3 cellular contexts compared by ENCODE assay signal in genomic region chr5:140117523-140117922, GRCh38.
TF ChIP-seq lines count a peak whose summit lies in the region.

No MANE protein-coding gene starts in this region.

TF ChIP-seq in SK-N-SH, 30 proteins besides CTCF, POLR2A, EP300 and RAD21:
- TF ChIP-seq NFIC (IDR thresholded peaks at IDR 0.05; ENCODE audit: borderline replicate concordance) = no peak
- TF ChIP-seq USF1 (IDR thresholded peaks at IDR 0.05; ENCODE audit: borderline replicate concordance, low read depth) = no peak
- no peak for TF ChIP-seq REST (IDR thresholded peaks at IDR 0.05; ENCODE audit: low read depth, low read length)
- no peak for TF ChIP-seq RFX5 (IDR thresholded peaks at IDR 0.05; ENCODE audit: low read length)
- no peak for TF ChIP-seq NRF1 (IDR thresholded peaks at IDR 0.05; ENCODE audit: low read depth, low read length)
- TF ChIP-seq TEAD4 (IDR thresholded peaks at IDR 0.05; ENCODE audit: borderline replicate concordance, insufficient read depth) = no peak

TF ChIP-seq in SK-N-SH treated with all-trans-retinoic acid at 6 μM for 48 hours, 23 proteins besides CTCF, POLR2A, EP300 and RAD21:
- TF ChIP-seq ESRRG (CRISPR knock-in tag; IDR thresholded peaks at IDR 0.05) = no peak
- no peak for TF ChIP-seq GLIS3 (CRISPR knock-in tag; IDR thresholded peaks at IDR 0.05)

TF ChIP-seq in GM12878, 131 proteins besides CTCF, POLR2A, EP300 and RAD21:
- no peak for TF ChIP-seq YY1 (IDR thresholded peaks at IDR 0.05; ENCODE audit: low read depth, low read length)
- TF ChIP-seq ELK1 (IDR thresholded peaks at IDR 0.05; ENCODE audit: low read depth, low read length) = no peak
- no peak for TF ChIP-seq ZNF217 (IDR thresholded peaks at IDR 0.05)
- no peak for TF ChIP-seq CREM (IDR thresholded peaks at IDR 0.05; ENCODE audit: low read depth)
- no peak for TF ChIP-seq RELA (IDR thresholded peaks at IDR 0.05; ENCODE audit: borderline replicate concordance, partially characterized antibody)
- no peak for TF ChIP-seq TBL1XR1 (IDR thresholded peaks at IDR 0.05; ENCODE audit: low read depth, low read length)
- TF ChIP-seq IRF4 (IDR thresholded peaks at IDR 0.05; ENCODE audit: low read depth, low read length) = no peak
- TF ChIP-seq ATF7 (IDR thresholded peaks at IDR 0.05; ENCODE audit: low read depth) = no peak
- no peak for TF ChIP-seq HCFC1 (IDR thresholded peaks at IDR 0.05; ENCODE audit: low read length)
- TF ChIP-seq REST (IDR thresholded peaks at IDR 0.05; ENCODE audit: low read depth, low read length) = no peak
- no peak for TF ChIP-seq ZBTB4 (CRISPR knock-in tag; IDR thresholded peaks at IDR 0.05)
- TF ChIP-seq SPI1 (IDR thresholded peaks at IDR 0.05; ENCODE audit: borderline replicate concordance, insufficient read depth, low read depth, low read length) = no peak
- no peak for TF ChIP-seq E2F8 (IDR thresholded peaks at IDR 0.05; ENCODE audit: low read depth, partially characterized antibody)
- no peak for TF ChIP-seq YBX1 (IDR thresholded peaks at IDR 0.05)
- no peak for TF ChIP-seq NR2F1 (conservative IDR thresholded peaks at IDR 0.05)
- no peak for TF ChIP-seq GABPA (IDR thresholded peaks at IDR 0.05; ENCODE audit: low read depth)
- TF ChIP-seq HSF1 (IDR thresholded peaks at IDR 0.05; ENCODE audit: low read depth, low read length) = no peak
- TF ChIP-seq HDAC6 (IDR thresholded peaks at IDR 0.05; ENCODE audit: unreplicated experiment) = no peak
- no peak for TF ChIP-seq PAX8 (IDR thresholded peaks at IDR 0.05)
